In the genomic region with DNA sequence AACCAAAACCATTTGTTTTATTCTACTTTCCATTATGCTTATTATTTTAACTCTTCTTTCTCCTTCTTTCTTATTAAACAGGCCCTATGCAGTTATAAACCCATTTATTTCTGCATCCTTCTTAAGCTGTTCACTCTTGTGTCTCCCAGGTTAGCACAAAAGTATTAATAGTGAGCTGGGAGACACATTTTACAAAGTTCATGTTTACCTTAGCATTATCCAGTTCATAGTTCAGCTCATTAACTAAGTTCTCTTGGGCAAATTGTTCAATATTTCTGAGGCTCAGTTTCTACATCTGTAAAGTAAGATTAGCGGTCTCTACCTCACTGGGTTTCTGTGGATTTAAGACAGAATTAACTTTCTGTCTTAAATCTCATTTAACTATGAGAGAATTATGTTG, we compare ENCODE assay signal across 22 cellular contexts. TPM values are rescaled to one million over a fixed set of nuclear protein-coding genes. Genes with fewer than 3 reads are reported as not detected.
DNase-seq lines count a peak whose midpoint lies in the region; ATAC-seq, FAIRE-seq and TF ChIP-seq lines count a peak whose summit lies in the region.
"Had no signal": no experiment of that assay in that cellular context is flagged by ENCODE, and none has a peak within 500 bp of the region (broad histone marks: within the 10 kb centered on the region; RNA-seq: fewer than 3 reads in every experiment).

No MANE protein-coding gene starts in this region.

- H3K9ac ChIP-seq in kidney (ENCODE audit: low read length in 2 of 2): no peak overlapping the region
- H3K9ac ChIP-seq: BLaER1 treated with 17β-estradiol and CSF1 and Interleukin-3, amounts not matched to agents 10 nM and 100 nM had no signal

- H3K36me3 ChIP-seq in A673 (ENCODE audit: insufficient read depth, low read length, poor library complexity, severe bottlenecking): no peaks in the 10 kb centered on the region
- no peaks in the 10 kb centered on the region for H3K36me3 ChIP-seq in pancreas
- H3K36me3 ChIP-seq in MG63: no peaks in the 10 kb centered on the region
- H3K36me3 ChIP-seq in naive thymus-derived CD4-positive, alpha-beta T cell (ENCODE audit: control insufficient read depth in 2 of 3, insufficient read depth in 3 of 3, low read length in 3 of 3): no peaks in the 10 kb centered on the region
- no peaks in the 10 kb centered on the region for H3K36me3 ChIP-seq in kidney (ENCODE audit: control insufficient read depth in 1 of 2, insufficient read depth in 2 of 2, low read length in 2 of 2)
- H3K36me3 ChIP-seq: BLaER1 treated with 17β-estradiol and CSF1 and Interleukin-3, amounts not matched to agents 10 nM and 100 nM had no signal

- H3K9me3 Mint-ChIP-seq in naive thymus-derived CD4-positive, alpha-beta T cell: no peaks in the 10 kb centered on the region
- H3K9me3 Mint-ChIP-seq: CD8-positive, alpha-beta memory T cell; GM23338; IgD-negative memory B cell had no signal

- H3K27ac ChIP-seq in A673 (ENCODE audit: low read depth, low read length, poor library complexity, severe bottlenecking) (peak overlapping the region; percentile 49), pancreas (peak overlapping the region in 3 of 4 donors; percentile 66 to 76 (median 72)), kidney (ENCODE audit: low read depth in 2 of 2, low read length in 2 of 2) (no peak overlapping the region)
- no peak overlapping the region for H3K27ac ChIP-seq in naive thymus-derived CD4-positive, alpha-beta T cell (ENCODE audit: low read depth, low read length)
- H3K27ac ChIP-seq: BLaER1 treated with 17β-estradiol and CSF1 and Interleukin-3, amounts not matched to agents 10 nM and 100 nM; HL-60 had no signal

- H3K4me3 ChIP-seq in A673 (ENCODE audit: low read depth, low read length, poor library complexity, severe bottlenecking): no peak overlapping the region
- H3K4me3 ChIP-seq in pancreas: no peak overlapping the region
- H3K4me3 ChIP-seq in MG63: no peak overlapping the region
- H3K4me3 ChIP-seq in naive thymus-derived CD4-positive, alpha-beta T cell (ENCODE audit: low read length): no peak overlapping the region
- H3K4me3 ChIP-seq in kidney (ENCODE audit: low read length in 2 of 2): no peak overlapping the region
- H3K4me3 ChIP-seq: BLaER1 treated with 17β-estradiol and CSF1 and Interleukin-3, amounts not matched to agents 10 nM and 100 nM; GM23338 had no signal

- DNase-seq in A673 (ENCODE audit: low spot score) (no peak), T-helper 17 cell (no peak), left lobe of liver (ENCODE audit: low spot score) (no peak), pancreas (no peak), MG63 (no peak), kidney (no peak), hypothalamus (lab: John Stamatoyannopoulos, UW) (no peak)
- DNase-seq in naive thymus-derived CD4-positive, alpha-beta T cell: no peak
- DNase-seq: 8988T; CD8-positive, alpha-beta memory T cell; COR-L47; DMS79; GDM1; HCEC 1CT had no signal

- H3K4me3 Mint-ChIP-seq in T-helper 17 cell: no peak overlapping the region
- H3K4me3 Mint-ChIP-seq in naive thymus-derived CD4-positive, alpha-beta T cell: no peak overlapping the region
- H3K4me3 Mint-ChIP-seq: B cell; CD8-positive, alpha-beta memory T cell; GM23338; IgD-negative memory B cell had no signal

- peak overlapping the region; percentile 57 for H3K27ac Mint-ChIP-seq in T-helper 17 cell
- H3K27ac Mint-ChIP-seq in naive thymus-derived CD4-positive, alpha-beta T cell: no peak overlapping the region
- H3K27ac Mint-ChIP-seq: B cell; CD8-positive, alpha-beta memory T cell; GM23338; IgD-negative memory B cell had no signal

- POLR2A ChIA-PET in A673 (lab: Charles Lee; ENCODE audit: low non-redundant PET): no interaction called here
- POLR2A ChIA-PET in naive thymus-derived CD4-positive, alpha-beta T cell (lab: Charles Lee): no interaction called here

- no TSS peak for BruUV-seq in A673 (replicated peaks; lab: Mats Ljungman, UMichigan)

- CTCF ChIA-PET in A673 (lab: Charles Lee): no interaction called here
- CTCF ChIA-PET in naive thymus-derived CD4-positive, alpha-beta T cell (lab: Charles Lee): no interaction called here

- peaks cover 7% of the 10 kb centered on the region for H3K36me3 Mint-ChIP-seq in T-helper 17 cell (ENCODE audit: low read depth)
- no peaks in the 10 kb centered on the region for H3K36me3 Mint-ChIP-seq in naive thymus-derived CD4-positive, alpha-beta T cell
- H3K36me3 Mint-ChIP-seq: CD8-positive, alpha-beta memory T cell; IgD-negative memory B cell had no signal

- no peak for TF ChIP-seq CTCF in A673 (conservative IDR thresholded peaks at IDR 0.05; ENCODE audit: low read depth, low read length)
- TF ChIP-seq CTCF in pancreas (IDR thresholded peaks at IDR 0.05): no peak
- TF ChIP-seq CTCF in kidney (IDR thresholded peaks at IDR 0.05; ENCODE audit: borderline replicate concordance, extremely low read depth, insufficient read depth): no peak

- FAIRE-seq in pancreas (lab: Jason Lieb, UNC): no peak
- FAIRE-seq in kidney (lab: Jason Lieb, UNC): no peak
- FAIRE-seq: GM12892, GM18507, H54 had no signal

- peaks cover 32% of the 10 kb centered on the region for H3K27me3 Mint-ChIP-seq in T-helper 17 cell
- peaks cover 0 to 41% (median 24%) of the 10 kb centered on the region in 5 donors for H3K27me3 Mint-ChIP-seq in naive thymus-derived CD4-positive, alpha-beta T cell

- H3K4me1 ChIP-seq in A673 (ENCODE audit: insufficient read depth, low read length, poor library complexity, severe bottlenecking): peaks cover 19% of the 10 kb centered on the region
- peaks cover 8 to 24% (median 19%) of the 10 kb centered on the region in 3 donors for H3K4me1 ChIP-seq in pancreas
- no peaks in the 10 kb centered on the region for H3K4me1 ChIP-seq in naive thymus-derived CD4-positive, alpha-beta T cell (ENCODE audit: control insufficient read depth in 2 of 2, insufficient read depth in 2 of 2, low read length in 2 of 2)
- H3K4me1 ChIP-seq in kidney (ENCODE audit: control insufficient read depth in 1 of 2, insufficient read depth in 1 of 2, low read depth in 1 of 2, low read length in 2 of 2): no peaks in the 10 kb centered on the region

- H3K27me3 ChIP-seq in A673 (replicated peaks; ENCODE audit: insufficient read depth, low read depth, low read length, poor library complexity) (no peaks in the 10 kb centered on the region), pancreas (no peaks in the 10 kb centered on the region), MG63 (no peaks in the 10 kb centered on the region; the same call in 1 of the 2 replicates)
- H3K27me3 ChIP-seq in naive thymus-derived CD4-positive, alpha-beta T cell (ENCODE audit: control insufficient read depth in 2 of 2, insufficient read depth in 2 of 2, low read length in 2 of 2): no peaks in the 10 kb centered on the region
- H3K27me3 ChIP-seq: BLaER1 treated with 17β-estradiol and CSF1 and Interleukin-3, amounts not matched to agents 10 nM and 100 nM had no signal

- 68 to 91% methylated on average over 1 of the region's 1 CpG for WGBS in pancreas, 2 donors

- H3K4me1 Mint-ChIP-seq in T-helper 17 cell: no peaks in the 10 kb centered on the region
- no peaks in the 10 kb centered on the region for H3K4me1 Mint-ChIP-seq in naive thymus-derived CD4-positive, alpha-beta T cell
- H3K4me1 Mint-ChIP-seq: B cell; CD8-positive, alpha-beta memory T cell; IgD-negative memory B cell had no signal

- ATAC-seq in T-helper 17 cell (no peak), left lobe of liver (peak; percentile 27), pancreas (no peak)
- ATAC-seq in naive thymus-derived CD4-positive, alpha-beta T cell: no peak
- ATAC-seq: GM23338 had no signal

- H3K9me3 ChIP-seq in A673 (ENCODE audit: low read depth, low read length, poor library complexity, severe bottlenecking) (no peaks in the 10 kb centered on the region), T-helper 17 cell (ENCODE audit: control insufficient read depth, low read length, poor library complexity, severe bottlenecking) (no peaks in the 10 kb centered on the region), pancreas (no peaks in the 10 kb centered on the region), MG63 (no peaks in the 10 kb centered on the region), kidney (ENCODE audit: control insufficient read depth in 1 of 2, low read length in 2 of 2) (no peaks in the 10 kb centered on the region)
- no peaks in the 10 kb centered on the region for H3K9me3 ChIP-seq in naive thymus-derived CD4-positive, alpha-beta T cell (ENCODE audit: control insufficient read depth in 2 of 3, low read length in 3 of 3)
- H3K9me3 ChIP-seq: BLaER1 treated with 17β-estradiol and CSF1 and Interleukin-3, amounts not matched to agents 10 nM and 100 nM had no signal

- intact Hi-C loops in A673 (cut with micrococcal nuclease; ENCODE audit: unreplicated experiment) (no loop called here), pancreas (cut with DNase I) (no loop called here), kidney (cut with DNase I) (no loop called here)
- intact Hi-C loops in naive thymus-derived CD4-positive, alpha-beta T cell (cut with micrococcal nuclease): no loop called here

RNA-seq across cellular contexts. Expression of gene UMPS, which starts 31.2 kb away (rescaled TPM):
- total RNA-seq in A673 (2021): 100 and 118 TPM in 2 replicates
- total RNA-seq in T-helper 17 cell: 10 to 100 TPM; 12.1 to 17.0 TPM
- total RNA-seq in left lobe of liver: 20.8 TPM
- 10 to 100 TPM; 10.6 to 20.1 (median 14.6) TPM for total RNA-seq in pancreas
- 10 to 100 TPM in 1 of 2 donors, 1 to 10 TPM in 1; 6.6 to 10.3 TPM for polyA plus RNA-seq in pancreas
- 50.0 and 56.7 TPM in 2 replicates for total RNA-seq in MG63 (2014; rRNA removed; shearing (Covaris generic); ENCODE audit: low replicate concordance)
- 10 to 100 TPM; 13.2 to 34.8 (median 24.8) TPM for total RNA-seq in naive thymus-derived CD4-positive, alpha-beta T cell
- polyA plus RNA-seq in naive thymus-derived CD4-positive, alpha-beta T cell: 10 to 100 TPM; 22.8 to 41.8 TPM
- 24.7 TPM for total RNA-seq in kidney
- polyA plus RNA-seq in kidney (ENCODE audit: insufficient read depth, low read depth, low replicate concordance): 25.7 TPM

Comparison
In these comparisons a context has a peak if more than half of its experiments do, and no peak if none do; other contexts are left out.
1. H3K27ac ChIP-seq: peak in A673 (single experiment) and pancreas (3 of 4); none in naive thymus-derived CD4-positive, alpha-beta T cell (single experiment) and kidney (0 of 2).